In genomic region chr19:13920940-13921744, GRCh38 we compare ENCODE assay signal across 8 cellular contexts. TPM values are rescaled to one million over a fixed set of nuclear protein-coding genes. Genes with fewer than 3 reads are reported as not detected.
DNase-seq lines count a peak whose midpoint lies in the region; ATAC-seq and TF ChIP-seq lines count a peak whose summit lies in the region.

No MANE protein-coding gene starts in this region.

- no peak overlapping the region for H3K4me3 Mint-ChIP-seq in T-helper 17 cell
- no peak overlapping the region for H3K4me3 Mint-ChIP-seq in stimulated activated naive B cell treated with anti-CD40 and anti-IgM and Interleukin-4, amounts not matched to agents 10 μg/mL and 1 μg/mL and 100 μg/mL, for 72 hours

- DNase-seq in NCI-H510A treated with DMSO at 0.1 percent for 48 hours (lab: John Stamatoyannopoulos, UW): peak; percentile 24
- no peak for DNase-seq in NCI-H510A (lab: John Stamatoyannopoulos, UW)
- peak; percentile 67 to 68 for DNase-seq in Kasumi-1 (lab: John Stamatoyannopoulos, UW)
- no peak for DNase-seq in T-helper 17 cell
- DNase-seq in fibroblast of the aortic adventitia (ENCODE audit: low read depth): peak; percentile 38
- DNase-seq in stimulated activated naive B cell treated with anti-CD40 and anti-IgM and Interleukin-4, amounts not matched to agents 10 μg/mL and 1 μg/mL and 100 μg/mL, for 72 hours: peak; percentile 14
- no peak for DNase-seq in middle frontal gyrus (ENCODE audit: extremely low spot score, low spot score)

- peak; percentile 87 for ATAC-seq in T-helper 17 cell
- peak; percentile 91 to 95 for ATAC-seq in stimulated activated naive B cell treated with anti-CD40 and anti-IgM and Interleukin-4, amounts not matched to agents 10 μg/mL and 1 μg/mL and 100 μg/mL, for 72 hours (replicated peaks)
- no peak for ATAC-seq in GM19395 (IDR thresholded peaks at IDR 0.05; ENCODE audit: unreplicated experiment)

- peaks cover 0 to 3% of the 10 kb centered on the region in 2 donors for H3K9me3 Mint-ChIP-seq in stimulated activated naive B cell treated with anti-CD40 and anti-IgM and Interleukin-4, amounts not matched to agents 10 μg/mL and 1 μg/mL and 100 μg/mL, for 72 hours

- peaks cover 7% of the 10 kb centered on the region for H3K4me1 Mint-ChIP-seq in T-helper 17 cell
- no peaks in the 10 kb centered on the region for H3K4me1 Mint-ChIP-seq in stimulated activated naive B cell treated with anti-CD40 and anti-IgM and Interleukin-4, amounts not matched to agents 10 μg/mL and 1 μg/mL and 100 μg/mL, for 72 hours

- no peak for TF ChIP-seq CTCF in fibroblast of the aortic adventitia (IDR thresholded peaks at IDR 0.05; ENCODE audit: insufficient read depth, low read length)

- H3K27me3 Mint-ChIP-seq in T-helper 17 cell: no peaks in the 10 kb centered on the region
- H3K27me3 Mint-ChIP-seq in stimulated activated naive B cell treated with anti-CD40 and anti-IgM and Interleukin-4, amounts not matched to agents 10 μg/mL and 1 μg/mL and 100 μg/mL, for 72 hours: no peaks in the 10 kb centered on the region

- H3K27ac Mint-ChIP-seq in T-helper 17 cell: no peak overlapping the region
- H3K27ac Mint-ChIP-seq in stimulated activated naive B cell treated with anti-CD40 and anti-IgM and Interleukin-4, amounts not matched to agents 10 μg/mL and 1 μg/mL and 100 μg/mL, for 72 hours: no peak overlapping the region

- H3K36me3 Mint-ChIP-seq in T-helper 17 cell (ENCODE audit: low read depth): peaks cover 7% of the 10 kb centered on the region
- peaks cover 53 to 58% of the 10 kb centered on the region in 2 donors for H3K36me3 Mint-ChIP-seq in stimulated activated naive B cell treated with anti-CD40 and anti-IgM and Interleukin-4, amounts not matched to agents 10 μg/mL and 1 μg/mL and 100 μg/mL, for 72 hours

- H3K9me3 ChIP-seq in T-helper 17 cell (ENCODE audit: control insufficient read depth, low read length, poor library complexity, severe bottlenecking): no peaks in the 10 kb centered on the region

- no peak overlapping the region for H3K4me3 ChIP-seq in fibroblast of the aortic adventitia (ENCODE audit: low read depth, low read length)

RNA-seq across cellular contexts. Expression of gene CC2D1A, which starts 15.1 kb away (rescaled TPM):
- total RNA-seq in T-helper 17 cell (10 to 100 TPM; 22.5 to 24.4 TPM), fibroblast of the aortic adventitia (ENCODE audit: low replicate concordance) (12.5 and 16.6 TPM in 2 replicates)

RNA-seq across cellular contexts. Expression of gene BRME1, which starts 15.2 kb away (rescaled TPM):
- total RNA-seq in T-helper 17 cell (1 to 10 TPM in 1 of 2 donors, under 1 TPM in 1; 0.82 to 1.7 TPM), fibroblast of the aortic adventitia (ENCODE audit: low replicate concordance) (1.5 and 1.8 TPM in 2 replicates)

RNA-seq across cellular contexts. Expression of gene PODNL1, which starts 17.1 kb away (rescaled TPM):
- under 1 TPM in 1 of 2 donors, not detected in 1; 0.31 TPM for total RNA-seq in T-helper 17 cell
- 0.90 and 1.6 TPM in 2 replicates for total RNA-seq in fibroblast of the aortic adventitia (ENCODE audit: low replicate concordance)

RNA-seq across cellular contexts. Expression of gene DCAF15, which starts 31.2 kb away (rescaled TPM):
- total RNA-seq in T-helper 17 cell (10 to 100 TPM; 88.2 to 95.8 TPM), fibroblast of the aortic adventitia (ENCODE audit: low replicate concordance) (8.3 and 12.7 TPM in 2 replicates)

RNA-seq across cellular contexts. Expression of gene NANOS3, which starts 44.2 kb away (rescaled TPM):
- 1 to 10 TPM in 1 of 2 donors, under 1 TPM in 1; 0.60 to 2.6 TPM for total RNA-seq in T-helper 17 cell
- 0.27 TPM in 1 of 2 replicates, not detected in the other for total RNA-seq in fibroblast of the aortic adventitia (ENCODE audit: low replicate concordance)

Comparison
In these comparisons a context has a peak if more than half of its experiments do, and no peak if none do; other contexts are left out.
1. DNase-seq: peak in NCI-H510A treated with DMSO at 0.1 percent for 48 hours (single experiment), Kasumi-1 (2 of 2), fibroblast of the aortic adventitia (single experiment) and stimulated activated naive B cell treated with anti-CD40 and anti-IgM and Interleukin-4, amounts not matched to agents 10 μg/mL and 1 μg/mL and 100 μg/mL, for 72 hours (single experiment); none in NCI-H510A (single experiment), T-helper 17 cell (0 of 3) and middle frontal gyrus (single experiment).